ENCODE assay signal across 1 cellular context in the genomic region with DNA sequence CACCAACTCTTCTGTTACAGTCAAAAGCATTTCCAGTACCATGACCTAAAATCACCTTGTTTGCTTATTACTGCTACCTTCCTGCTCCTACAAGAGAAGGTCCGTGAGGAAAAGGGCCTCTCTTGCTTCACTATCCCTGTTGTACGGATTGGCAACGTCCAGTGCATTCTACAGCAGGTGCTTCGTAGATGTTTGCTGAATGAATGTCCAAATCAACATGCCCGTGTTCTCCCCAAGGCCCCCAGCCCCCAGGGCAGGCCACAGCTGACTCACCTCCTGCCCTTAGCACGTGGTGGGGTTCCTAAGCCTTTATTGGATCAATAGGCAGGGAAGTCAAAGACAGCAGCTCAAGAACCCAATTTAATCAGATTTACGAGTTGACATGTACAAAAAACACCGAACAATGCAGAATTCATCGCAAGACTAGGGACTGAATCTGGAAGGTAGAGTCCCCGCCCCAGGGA.
TF ChIP-seq lines count a peak whose summit lies in the region.

No MANE protein-coding gene starts in this region.

TF ChIP-seq in HepG2, 621 proteins besides CTCF, POLR2A, EP300 and RAD21 (continued from another document):
- TF ChIP-seq, protein P1, sequence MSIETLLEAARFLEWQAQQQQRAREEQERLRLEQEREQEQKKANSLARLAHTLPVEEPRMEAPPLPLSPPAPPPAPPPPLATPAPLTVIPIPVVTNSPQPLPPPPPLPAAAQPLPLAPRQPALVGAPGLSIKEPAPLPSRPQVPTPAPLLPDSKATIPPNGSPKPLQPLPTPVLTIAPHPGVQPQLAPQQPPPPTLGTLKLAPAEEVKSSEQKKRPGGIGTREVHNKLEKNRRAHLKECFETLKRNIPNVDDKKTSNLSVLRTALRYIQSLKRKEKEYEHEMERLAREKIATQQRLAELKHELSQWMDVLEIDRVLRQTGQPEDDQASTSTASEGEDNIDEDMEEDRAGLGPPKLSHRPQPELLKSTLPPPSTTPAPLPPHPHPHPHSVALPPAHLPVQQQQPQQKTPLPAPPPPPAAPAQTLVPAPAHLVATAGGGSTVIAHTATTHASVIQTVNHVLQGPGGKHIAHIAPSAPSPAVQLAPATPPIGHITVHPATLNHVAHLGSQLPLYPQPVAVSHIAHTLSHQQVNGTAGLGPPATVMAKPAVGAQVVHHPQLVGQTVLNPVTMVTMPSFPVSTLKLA (IDR thresholded peaks at IDR 0.05): 0 out of 2 replicates have a peak, but pooled peaks have one; percentile 17
- TF ChIP-seq, protein P2, sequence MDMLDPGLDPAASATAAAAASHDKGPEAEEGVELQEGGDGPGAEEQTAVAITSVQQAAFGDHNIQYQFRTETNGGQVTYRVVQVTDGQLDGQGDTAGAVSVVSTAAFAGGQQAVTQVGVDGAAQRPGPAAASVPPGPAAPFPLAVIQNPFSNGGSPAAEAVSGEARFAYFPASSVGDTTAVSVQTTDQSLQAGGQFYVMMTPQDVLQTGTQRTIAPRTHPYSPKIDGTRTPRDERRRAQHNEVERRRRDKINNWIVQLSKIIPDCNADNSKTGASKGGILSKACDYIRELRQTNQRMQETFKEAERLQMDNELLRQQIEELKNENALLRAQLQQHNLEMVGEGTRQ (IDR thresholded peaks at IDR 0.05; ENCODE audit: low read depth, low read length): peak; percentile 46; the same call in 1 of the 2 replicates
- TF ChIP-seq, protein P2 (CRISPR knock-in tag; IDR thresholded peaks at IDR 0.05; ENCODE audit: borderline replicate concordance): peak; percentile 25; the same call in 1 of the 2 replicates
- TF ChIP-seq SP1 (IDR thresholded peaks at IDR 0.05): no peak
- no peak for TF ChIP-seq SP1 (CRISPR knock-in tag; IDR thresholded peaks at IDR 0.05)
TF ChIP-seq in HepG2: peak in this region for 24.
